ENCODE assay signal across 29 cellular contexts in the genomic region with DNA sequence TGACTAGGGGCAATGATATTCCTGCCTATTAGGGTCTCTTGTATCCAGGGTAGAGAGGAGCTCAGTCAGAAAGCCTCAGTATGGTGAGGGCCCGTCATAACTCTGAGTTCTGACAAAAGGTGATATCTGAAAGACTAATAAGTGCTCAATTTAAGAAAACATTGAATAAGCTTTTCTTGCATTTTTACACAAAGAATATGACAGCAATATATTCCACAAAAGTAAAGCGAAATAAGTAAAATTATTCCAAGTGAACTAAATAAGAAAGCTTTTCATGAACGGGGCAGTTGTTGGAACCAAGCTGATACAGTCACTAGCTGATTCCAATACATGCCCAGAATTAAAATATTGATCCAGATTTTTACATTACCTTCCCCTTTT. TPM values are rescaled to one million over a fixed set of nuclear protein-coding genes. Genes with fewer than 3 reads are reported as not detected.
"Had no signal": no experiment of that assay in that cellular context is flagged by ENCODE, and none has a peak within 500 bp of the region (broad histone marks: within the 10 kb centered on the region; RNA-seq: fewer than 3 reads in every experiment).

No MANE protein-coding gene starts in this region.

- H3K4me1 ChIP-seq: esophagus muscularis mucosa, foreskin keratinocyte, gastroesophageal sphincter, psoas muscle, spleen had no signal

- H3K36me3 Mint-ChIP-seq: mesothelial cell of epicardium; naive B cell; stimulated activated naive B cell treated with anti-CD40 and anti-IgM and Interleukin-4, amounts not matched to agents 10 μg/mL and 1 μg/mL and 100 μg/mL, for 72 hours had no signal

- H3K4me3 ChIP-seq: dorsolateral prefrontal cortex, esophagus muscularis mucosa, gastroesophageal sphincter, heart left ventricle, hepatocyte, lung, mucosa of descending colon, psoas muscle, skin epidermis, spleen had no signal

- H3K27ac ChIP-seq: dorsolateral prefrontal cortex, epithelial cell of prostate, esophagus muscularis mucosa, foreskin keratinocyte, gastroesophageal sphincter, heart left ventricle, psoas muscle, skin epidermis, spleen had no signal

- H3K4me1 Mint-ChIP-seq: naive B cell; nephron progenitor cell; stimulated activated naive B cell treated with anti-CD40 and anti-IgM and Interleukin-4, amounts not matched to agents 10 μg/mL and 1 μg/mL and 100 μg/mL, for 72 hours had no signal

- FAIRE-seq: colon, kidney had no signal

- H3K4me3 Mint-ChIP-seq: memory B cell; mesothelial cell of epicardium; naive B cell; nephron progenitor cell; stimulated activated naive B cell treated with anti-CD40 and anti-IgM and Interleukin-4, amounts not matched to agents 10 μg/mL and 1 μg/mL and 100 μg/mL, for 72 hours; stimulated activated naive CD8-positive, alpha-beta T cell treated with anti-CD3 and anti-CD28 coated beads, Interleukin-15, Interleukin-2, amounts not matched to agents 100 ng/mL and 50 ng/mL, for 24 hours had no signal

- H3K36me3 ChIP-seq: esophagus muscularis mucosa, gastroesophageal sphincter, heart left ventricle, spleen had no signal

- H3K27me3 ChIP-seq: dorsolateral prefrontal cortex, esophagus muscularis mucosa, foreskin keratinocyte, gastroesophageal sphincter, heart left ventricle, hepatocyte, spleen had no signal

- DNase-seq: dorsolateral prefrontal cortex; effector CD4-positive, alpha-beta T cell; foreskin keratinocyte; heart left ventricle; kidney; mucosa of descending colon; naive B cell; nephron progenitor cell; nucleus accumbens; psoas muscle; right cardiac atrium; spleen; stimulated activated CD4-positive, alpha-beta T cell treated with anti-CD3 and anti-CD28 coated beads, Interleukin-4, amount 100 ng/mL, for 4 hours; stimulated activated naive B cell treated with anti-CD40 and anti-IgM and Interleukin-4, amounts not matched to agents 10 μg/mL and 1 μg/mL and 100 μg/mL, for 72 hours had no signal

- H3K9me3 Mint-ChIP-seq: memory B cell; mesothelial cell of epicardium; naive B cell; nephron progenitor cell; stimulated activated naive B cell treated with anti-CD40 and anti-IgM and Interleukin-4, amounts not matched to agents 10 μg/mL and 1 μg/mL and 100 μg/mL, for 72 hours; stimulated activated naive CD8-positive, alpha-beta T cell treated with anti-CD3 and anti-CD28 coated beads, Interleukin-15, Interleukin-2, amounts not matched to agents 100 ng/mL and 50 ng/mL, for 24 hours had no signal

- H3K9me3 ChIP-seq: esophagus muscularis mucosa, gastroesophageal sphincter, heart left ventricle, mucosa of descending colon, psoas muscle, spleen had no signal

- H3K79me2 ChIP-seq: hepatocyte had no signal

- H3K27me3 Mint-ChIP-seq: stimulated activated naive CD8-positive, alpha-beta T cell treated with anti-CD3 and anti-CD28 coated beads, Interleukin-15, Interleukin-2, amounts not matched to agents 100 ng/mL and 50 ng/mL, for 24 hours had no signal

- H3K27ac Mint-ChIP-seq: memory B cell; naive B cell; nephron progenitor cell; stimulated activated naive B cell treated with anti-CD40 and anti-IgM and Interleukin-4, amounts not matched to agents 10 μg/mL and 1 μg/mL and 100 μg/mL, for 72 hours; stimulated activated naive CD8-positive, alpha-beta T cell treated with anti-CD3 and anti-CD28 coated beads, Interleukin-15, Interleukin-2, amounts not matched to agents 100 ng/mL and 50 ng/mL, for 24 hours had no signal

- H3K4me2 ChIP-seq: hepatocyte had no signal

- ATAC-seq: foreskin keratinocyte; gastroesophageal sphincter; heart left ventricle; left lobe of liver; mucosa of descending colon; psoas muscle; stimulated activated naive B cell treated with anti-CD40 and anti-IgM and Interleukin-4, amounts not matched to agents 10 μg/mL and 1 μg/mL and 100 μg/mL, for 72 hours had no signal

RNA-seq across cellular contexts. Expression of a gene that starts 40.5 kb away (rescaled TPM):
- total RNA-seq: fibroblast of lung, osteocyte had no signal

RNA-seq across cellular contexts. Expression of a gene that starts 45.0 kb away (rescaled TPM):
- total RNA-seq: cerebellum, dorsolateral prefrontal cortex, fibroblast of lung, foreskin keratinocyte, heart left ventricle, kidney, left lobe of liver, mesothelial cell of epicardium, mucosa of descending colon, osteocyte, psoas muscle, renal cortical epithelial cell, right cardiac atrium, spleen had no signal
- polyA plus RNA-seq: fibroblast of lung, foreskin keratinocyte, heart left ventricle, right cardiac atrium had no signal
